Comparison of ENCODE assay signal across 9 cellular contexts in genomic region chr7:1529383-1530116, GRCh38. TPM values are rescaled to one million over a fixed set of nuclear protein-coding genes. Genes with fewer than 3 reads are reported as not detected.
DNase-seq lines count a peak whose midpoint lies in the region; ATAC-seq and TF ChIP-seq lines count a peak whose summit lies in the region.
"Had no signal": no experiment of that assay in that cellular context is flagged by ENCODE, and none has a peak within 500 bp of the region (broad histone marks: within the 10 kb centered on the region; RNA-seq: fewer than 3 reads in every experiment).

No MANE protein-coding gene starts in this region.

- H3K27me3 ChIP-seq in BE2C = peaks cover 72% of the 10 kb centered on the region

- intact Hi-C loops in left colon (cut with DNase I, micrococcal nuclease) = no loop called here

- TF ChIP-seq CTCF in BE2C (IDR thresholded peaks at IDR 0.05; ENCODE audit: low read depth, low read length) = no peak
- TF ChIP-seq CTCF in GM12864 (IDR thresholded peaks at IDR 0.05; ENCODE audit: low read depth, low read length, missing control alignments) = no peak

- no peak overlapping the region for H3K4me3 ChIP-seq in BE2C (ENCODE audit: low read depth, low read length)
- 0 out of 2 replicates have a peak overlapping the region, but pooled peaks have one; percentile 29 for H3K4me3 ChIP-seq in GM12864 (ENCODE audit: low read depth, low read length)

- peak overlapping the region; percentile 54 for H3K27ac Mint-ChIP-seq in activated naive CD8-positive, alpha-beta T cell
- H3K27ac Mint-ChIP-seq in natural killer cell treated with Interleukin-12 subunit alpha and Interleukin-12 subunit beta and Interleukin-15 and Interleukin-18, amount 100 ng/mL, for 72 hours = no peak overlapping the region

- H3K36me3 Mint-ChIP-seq in activated naive CD8-positive, alpha-beta T cell = no peaks in the 10 kb centered on the region
- no peaks in the 10 kb centered on the region for H3K36me3 Mint-ChIP-seq in natural killer cell treated with Interleukin-12 subunit alpha and Interleukin-12 subunit beta and Interleukin-15 and Interleukin-18, amount 100 ng/mL, for 72 hours

- no peaks in the 10 kb centered on the region for H3K36me3 ChIP-seq in BE2C

- no peaks in the 10 kb centered on the region; the same call in 1 of the 2 replicates for H3K9me3 ChIP-seq in BE2C

- H3K27me3 Mint-ChIP-seq in activated naive CD8-positive, alpha-beta T cell = peaks cover 2% of the 10 kb centered on the region
- peaks cover 4 to 8% of the 10 kb centered on the region in 2 donors for H3K27me3 Mint-ChIP-seq in natural killer cell treated with Interleukin-12 subunit alpha and Interleukin-12 subunit beta and Interleukin-15 and Interleukin-18, amount 100 ng/mL, for 72 hours

- no peak for ATAC-seq in natural killer cell treated with Interleukin-12 subunit alpha and Interleukin-12 subunit beta and Interleukin-15 and Interleukin-18, amount 100 ng/mL, for 72 hours
- ATAC-seq in HG02588 (IDR thresholded peaks at IDR 0.05; ENCODE audit: unreplicated experiment) (no peak), left colon (no peak), HG03439 (IDR thresholded peaks at IDR 0.05; ENCODE audit: unreplicated experiment) (no peak)

- H3K4me1 Mint-ChIP-seq in activated naive CD8-positive, alpha-beta T cell (ENCODE audit: low read depth) = peaks cover 16% of the 10 kb centered on the region
- H3K4me1 Mint-ChIP-seq in natural killer cell treated with Interleukin-12 subunit alpha and Interleukin-12 subunit beta and Interleukin-15 and Interleukin-18, amount 100 ng/mL, for 72 hours (ENCODE audit: low read depth in 2 of 2) = peaks cover 24 to 25% of the 10 kb centered on the region in 2 donors

- peak; percentile 8 for DNase-seq in BE2C
- DNase-seq in GM12864 (ENCODE audit: low read depth) = no peak
- DNase-seq in natural killer cell treated with Interleukin-12 subunit alpha and Interleukin-12 subunit beta and Interleukin-15 and Interleukin-18, amount 100 ng/mL, for 72 hours (ENCODE audit: low spot score) = no peak
- no peak for DNase-seq in HK-2 (ENCODE audit: unreplicated experiment)
- DNase-seq in left colon = no peak
- DNase-seq: DMS 273 treated with DMSO at 0.1 percent for 48 hours had no signal

- H3K4me3 Mint-ChIP-seq in activated naive CD8-positive, alpha-beta T cell = peak overlapping the region; percentile 70
- H3K4me3 Mint-ChIP-seq in natural killer cell treated with Interleukin-12 subunit alpha and Interleukin-12 subunit beta and Interleukin-15 and Interleukin-18, amount 100 ng/mL, for 72 hours = peak overlapping the region; percentile 20

- H3K9me3 Mint-ChIP-seq in activated naive CD8-positive, alpha-beta T cell (ENCODE audit: low read depth) = no peaks in the 10 kb centered on the region
- no peaks in the 10 kb centered on the region for H3K9me3 Mint-ChIP-seq in natural killer cell treated with Interleukin-12 subunit alpha and Interleukin-12 subunit beta and Interleukin-15 and Interleukin-18, amount 100 ng/mL, for 72 hours

- peaks cover 12% of the 10 kb centered on the region for H3K4me1 ChIP-seq in BE2C

RNA-seq across cellular contexts. Expression of gene MAFK, which starts 1.0 kb away (rescaled TPM):
- polyA plus RNA-seq in BE2C (2012; ENCODE audit: insufficient read depth, insufficient read length, low read depth) = 1.6 TPM
- total RNA-seq in natural killer cell treated with Interleukin-12 subunit alpha and Interleukin-12 subunit beta and Interleukin-15 and Interleukin-18, amount 100 ng/mL, for 72 hours = 10 to 100 TPM; 43.1 to 60.9 TPM
- 10 to 100 TPM; 42.9 to 45.8 TPM for total RNA-seq in left colon

RNA-seq across cellular contexts. Expression of gene INTS1, which starts 25.4 kb away (rescaled TPM):
- polyA plus RNA-seq in BE2C (2012; ENCODE audit: insufficient read depth, insufficient read length, low read depth) = 280 TPM
- total RNA-seq in natural killer cell treated with Interleukin-12 subunit alpha and Interleukin-12 subunit beta and Interleukin-15 and Interleukin-18, amount 100 ng/mL, for 72 hours = 100 to 1,000 TPM in 1 of 2 donors, 10 to 100 TPM in 1; 79.0 to 153 TPM
- total RNA-seq in left colon = 10 to 100 TPM; 67.7 to 67.8 TPM

RNA-seq across cellular contexts. Expression of gene TMEM184A, which starts 26.5 kb away (rescaled TPM):
- 0.59 TPM for polyA plus RNA-seq in BE2C (2012; ENCODE audit: insufficient read depth, insufficient read length, low read depth)
- total RNA-seq in natural killer cell treated with Interleukin-12 subunit alpha and Interleukin-12 subunit beta and Interleukin-15 and Interleukin-18, amount 100 ng/mL, for 72 hours = not detected
- 10 to 100 TPM; 57.6 to 58.3 TPM for total RNA-seq in left colon

RNA-seq across cellular contexts. Expression of gene PSMG3, which starts 40.3 kb away (rescaled TPM):
- 179 TPM for polyA plus RNA-seq in BE2C (2012; ENCODE audit: insufficient read depth, insufficient read length, low read depth)
- total RNA-seq in natural killer cell treated with Interleukin-12 subunit alpha and Interleukin-12 subunit beta and Interleukin-15 and Interleukin-18, amount 100 ng/mL, for 72 hours = 10 to 100 TPM; 23.2 to 69.1 TPM
- 10 to 100 TPM; 29.3 to 35.0 TPM for total RNA-seq in left colon

Comparison
In these comparisons a context has a peak if more than half of its experiments do, and no peak if none do; other contexts are left out.
1. RNA of gene TMEM184A, which starts 26.5 kb away (total RNA-seq): 57.6 to 58.3 TPM in left colon; not detected in natural killer cell treated with Interleukin-12 subunit alpha and Interleukin-12 subunit beta and Interleukin-15 and Interleukin-18, amount 100 ng/mL, for 72 hours; every median in the first group is over 10 times any median in the second.